ENCODE assay signal across 8 cellular contexts in the genomic region with DNA sequence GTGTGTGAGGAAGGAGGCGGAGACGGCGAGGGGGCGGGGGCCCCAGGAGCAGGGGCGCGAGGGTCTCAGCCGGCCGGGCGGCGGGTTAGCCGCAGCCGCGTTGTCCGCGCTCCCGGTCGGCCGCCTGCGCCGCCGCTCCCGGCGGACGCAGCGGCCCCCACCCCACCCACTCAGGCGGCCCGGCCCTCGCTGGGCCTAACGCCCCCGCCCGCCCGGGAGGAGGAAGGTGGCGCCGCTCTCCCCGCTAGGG. TPM values are rescaled to one million over a fixed set of nuclear protein-coding genes. Genes with fewer than 3 reads are reported as not detected.
A peak's percentile ranks its signal among the peaks of the same experiment; 100 is the strongest.
DNase-seq lines count a peak whose midpoint lies in the region; ATAC-seq, FAIRE-seq and TF ChIP-seq lines count a peak whose summit lies in the region.

Gene FCHSD2 (minus strand): TSS at position 191 of the 250 bp plus-strand sequence. CDS start 441 bp downstream, outside the sequence.

- H3K4me3 ChIP-seq in iPS-11a (ENCODE audit: low read depth, low read length): peak within 1 kb of the TSS; percentile 74
- peak within 1 kb of the TSS; percentile 80 for H3K4me3 ChIP-seq in smooth muscle cell

- no peaks in the 10 kb centered on the region for H3K27me3 ChIP-seq in smooth muscle cell (ENCODE audit: low read depth)

- no peaks in the 10 kb centered on the region for H3K9me3 ChIP-seq in smooth muscle cell (replicated peaks; ENCODE audit: low read depth)

- no peak for DNase-seq in T-helper 2 cell
- no peak for DNase-seq in activated naive CD8-positive, alpha-beta T cell treated with anti-CD3 and anti-CD28 coated beads, Interleukin-2, amount 50 U/mL, for 24 hours
- DNase-seq in smooth muscle cell (lab: John Stamatoyannopoulos, UW; ENCODE audit: unreplicated experiment): no peak
- no peak for DNase-seq in KBM-7
- no peak for DNase-seq in HCEC 1CT
- no peak for DNase-seq in RCC 7860 (ENCODE audit: low spot score)

- no peaks in the 10 kb centered on the region for H3K9me3 Mint-ChIP-seq in activated naive CD8-positive, alpha-beta T cell treated with anti-CD3 and anti-CD28 coated beads, Interleukin-2, amount 50 U/mL, for 24 hours

- peaks cover 20% of the 10 kb centered on the region for H3K36me3 Mint-ChIP-seq in activated naive CD8-positive, alpha-beta T cell treated with anti-CD3 and anti-CD28 coated beads, Interleukin-2, amount 50 U/mL, for 24 hours (ENCODE audit: low read depth)

- H3K27ac ChIP-seq in smooth muscle cell (ENCODE audit: low read depth): peak within 1 kb of the TSS; percentile 89

- peak within 1 kb of the TSS; percentile 92 for H3K27ac Mint-ChIP-seq in activated naive CD8-positive, alpha-beta T cell treated with anti-CD3 and anti-CD28 coated beads, Interleukin-2, amount 50 U/mL, for 24 hours

- H4K20me1 ChIP-seq in smooth muscle cell (ENCODE audit: low read depth): peaks cover 21% of the 10 kb centered on the region

- no peak for FAIRE-seq in RCC 7860 (lab: Jason Lieb, UNC)

- peak within 1 kb of the TSS; percentile 85 for H3K9ac ChIP-seq in smooth muscle cell (ENCODE audit: low read depth)

- peak within 1 kb of the TSS; percentile 91 for H2AFZ ChIP-seq in smooth muscle cell (ENCODE audit: low read depth)

- no peaks in the 10 kb centered on the region for H3K36me3 ChIP-seq in smooth muscle cell (ENCODE audit: low read depth)

- intact Hi-C loops in T-helper 2 cell treated with Interferon-gamma antibody and Interleukin-4, amounts not matched to agents 100 ng/mL and 5 ng/mL, for 36 hours (cut with micrococcal nuclease): loop anchor here (2.0 to 5.0 kb wide), 5 partner anchors 35 to 455 kb away; partner anchors contain the start of genes ATG16L2 and FAM168A

- peaks cover 54% of the 10 kb centered on the region for H3K4me1 Mint-ChIP-seq in activated naive CD8-positive, alpha-beta T cell treated with anti-CD3 and anti-CD28 coated beads, Interleukin-2, amount 50 U/mL, for 24 hours

- ATAC-seq in activated naive CD8-positive, alpha-beta T cell treated with anti-CD3 and anti-CD28 coated beads, Interleukin-2, amount 50 U/mL, for 24 hours: no peak

- H3K4me3 Mint-ChIP-seq in activated naive CD8-positive, alpha-beta T cell treated with anti-CD3 and anti-CD28 coated beads, Interleukin-2, amount 50 U/mL, for 24 hours: peak within 1 kb of the TSS; percentile 93

- H3K27me3 Mint-ChIP-seq in activated naive CD8-positive, alpha-beta T cell treated with anti-CD3 and anti-CD28 coated beads, Interleukin-2, amount 50 U/mL, for 24 hours: no peaks in the 10 kb centered on the region

- peaks cover 21% of the 10 kb centered on the region for H3K4me1 ChIP-seq in smooth muscle cell (ENCODE audit: low read depth)

- H3K4me2 ChIP-seq in smooth muscle cell: peak within 1 kb of the TSS; percentile 94

- under 1% methylated on average over 23 of the region's 35 CpGs for WGBS in smooth muscle cell (ENCODE audit: low lambda C conversion rate)

- in situ Hi-C loops in KBM-7 (cut with MboI; ENCODE audit: low pct_unique_long_range_greater_than_20kb, low sequenced_read_pairs): no loop called here

- H3K79me2 ChIP-seq in smooth muscle cell (ENCODE audit: low read depth): peaks cover 41% of the 10 kb centered on the region

- H3F3A ChIP-seq in smooth muscle cell (ENCODE audit: low read depth): no peaks in the 10 kb centered on the region

- TF ChIP-seq CTCF in smooth muscle cell (IDR thresholded peaks at IDR 0.05; ENCODE audit: borderline replicate concordance, insufficient read depth, poor library complexity, severe bottlenecking): no peak

RNA-seq across cellular contexts. Expression of gene FCHSD2, which starts in this region (rescaled TPM):
- total RNA-seq in T-helper 2 cell treated with Interferon-gamma antibody and Interleukin-4, amounts not matched to agents 100 ng/mL and 5 ng/mL, for 36 hours: 31.1 and 33.1 TPM in 2 replicates
- total RNA-seq in smooth muscle cell: 14.6 and 18.3 TPM in 2 replicates
- 18.8 and 24.3 TPM in 2 replicates for polyA plus RNA-seq in smooth muscle cell
